24 cellular contexts compared by ENCODE assay signal in the genomic region with DNA sequence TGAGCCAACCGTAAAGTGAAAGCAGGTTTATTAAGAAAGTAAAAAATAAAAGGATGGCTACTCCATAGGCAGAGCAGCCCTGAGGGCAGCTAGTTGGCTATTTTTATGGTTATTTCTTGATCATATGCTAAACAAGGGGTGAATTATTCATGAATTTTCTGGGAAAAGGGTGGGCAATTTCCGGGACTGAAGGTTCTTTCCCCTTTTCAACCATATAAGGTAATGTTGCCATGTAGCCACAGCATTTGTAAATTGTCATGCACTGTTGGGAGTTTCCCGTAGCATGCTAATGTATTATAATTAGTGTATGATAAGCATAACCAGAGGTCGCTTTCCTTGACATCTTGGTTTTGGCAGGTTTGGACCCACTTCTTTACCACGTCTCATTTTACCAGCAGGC.
"Had no signal": no experiment of that assay in that cellular context is flagged by ENCODE, and none has a peak within 500 bp of the region (broad histone marks: within the 10 kb centered on the region; RNA-seq: fewer than 3 reads in every experiment).

No MANE protein-coding gene starts in this region.

- H3K4me1 Mint-ChIP-seq: naive B cell; stimulated activated naive B cell treated with anti-CD40 and anti-IgM and Interleukin-4, amounts not matched to agents 10 μg/mL and 1 μg/mL and 100 μg/mL, for 72 hours had no signal

- H3K4me1 ChIP-seq: gastrocnemius medialis, left lung, pancreas, right lobe of liver, tibial nerve, upper lobe of left lung had no signal

- H3K9me3 ChIP-seq: gastrocnemius medialis, left lung, mucosa of descending colon, neutrophil, pancreas, right lobe of liver, thoracic aorta, tibial nerve, upper lobe of left lung had no signal

- H3K27me3 ChIP-seq: dorsolateral prefrontal cortex, gastrocnemius medialis, left lung, neutrophil, right lobe of liver, tibial nerve, upper lobe of left lung had no signal

- H3K27ac ChIP-seq: dorsolateral prefrontal cortex, gastrocnemius medialis, left lung, neutrophil, pancreas, right lobe of liver, thoracic aorta, tibial nerve, upper lobe of left lung had no signal

- H3K36me3 Mint-ChIP-seq: naive B cell; natural killer cell treated with Interleukin-12 subunit alpha and Interleukin-12 subunit beta and Interleukin-15 and Interleukin-18, amount 100 ng/mL, for 72 hours; stimulated activated naive B cell treated with anti-CD40 and anti-IgM and Interleukin-4, amounts not matched to agents 10 μg/mL and 1 μg/mL and 100 μg/mL, for 72 hours had no signal

- H3K4me3 Mint-ChIP-seq: mesothelial cell of epicardium; naive B cell; natural killer cell treated with Interleukin-12 subunit alpha and Interleukin-12 subunit beta and Interleukin-15 and Interleukin-18, amount 100 ng/mL, for 72 hours; neural crest cell; stimulated activated naive B cell treated with anti-CD40 and anti-IgM and Interleukin-4, amounts not matched to agents 10 μg/mL and 1 μg/mL and 100 μg/mL, for 72 hours; stimulated activated naive CD8-positive, alpha-beta T cell treated with anti-CD3 and anti-CD28 coated beads, Interleukin-15, Interleukin-2, amounts not matched to agents 100 ng/mL and 50 ng/mL, for 24 hours had no signal

- H3K27ac Mint-ChIP-seq: mesothelial cell of epicardium; natural killer cell treated with Interleukin-12 subunit alpha and Interleukin-12 subunit beta and Interleukin-15 and Interleukin-18, amount 100 ng/mL, for 72 hours; stimulated activated naive B cell treated with anti-CD40 and anti-IgM and Interleukin-4, amounts not matched to agents 10 μg/mL and 1 μg/mL and 100 μg/mL, for 72 hours; stimulated activated naive CD8-positive, alpha-beta T cell treated with anti-CD3 and anti-CD28 coated beads, Interleukin-15, Interleukin-2, amounts not matched to agents 100 ng/mL and 50 ng/mL, for 24 hours had no signal

- ATAC-seq: gastrocnemius medialis; left cardiac atrium; left lung; mucosa of descending colon; natural killer cell treated with Interleukin-12 subunit alpha and Interleukin-12 subunit beta and Interleukin-15 and Interleukin-18, amount 100 ng/mL, for 72 hours; pancreas; right lobe of liver; stimulated activated naive B cell treated with anti-CD40 and anti-IgM and Interleukin-4, amounts not matched to agents 10 μg/mL and 1 μg/mL and 100 μg/mL, for 72 hours had no signal

- H3K4me3 ChIP-seq: dorsolateral prefrontal cortex, gastrocnemius medialis, left lung, mucosa of descending colon, pancreas, right lobe of liver, thoracic aorta, tibial nerve, upper lobe of left lung had no signal

- H3K36me3 ChIP-seq: gastrocnemius medialis, left lung, neutrophil, pancreas, right lobe of liver, thoracic aorta, tibial nerve, upper lobe of left lung had no signal

- DNase-seq: dorsolateral prefrontal cortex; effector CD4-positive, alpha-beta T cell; foreskin fibroblast; gastrocnemius medialis; head of caudate nucleus; left cardiac atrium; left lung; mesenchymal stem cell; mucosa of descending colon; naive B cell; pancreas; right lobe of liver; small intestine; stimulated activated CD4-positive, alpha-beta T cell treated with anti-CD3 and anti-CD28 coated beads, Interleukin-15, amount 100 ng/mL, for 24 hours; stimulated activated CD4-positive, alpha-beta T cell treated with anti-CD3 and anti-CD28 coated beads, Interleukin-2, amount 100 ng/mL, for 48 hours; stimulated activated naive B cell treated with anti-CD40 and anti-IgM and Interleukin-4, amounts not matched to agents 10 μg/mL and 1 μg/mL and 100 μg/mL, for 72 hours; upper lobe of left lung had no signal
